5 cellular contexts compared by ENCODE assay signal in genomic region chr16:50939356-50939755, GRCh38.
"Had no signal": no experiment of that assay in that cellular context is flagged by ENCODE, and none has a peak within 500 bp of the region (broad histone marks: within the 10 kb centered on the region; RNA-seq: fewer than 3 reads in every experiment).

No MANE protein-coding gene starts in this region.

- H3K4me3 ChIP-seq: K562 had no signal

- ATAC-seq: K562 had no signal

- H3K27ac ChIP-seq: HL-60 had no signal

- DNase-seq: IMR-90, KBM-7, KG1 had no signal
